In genomic region chr21:14734191-14734590, GRCh38 we compare ENCODE assay signal across 17 cellular contexts.
DNase-seq lines count a peak whose midpoint lies in the region; ATAC-seq lines count a peak whose summit lies in the region.
"Had no signal": no experiment of that assay in that cellular context is flagged by ENCODE, and none has a peak within 500 bp of the region (broad histone marks: within the 10 kb centered on the region; RNA-seq: fewer than 3 reads in every experiment).

No MANE protein-coding gene starts in this region.

- H3K9me3 Mint-ChIP-seq in naive B cell, result no peaks in the 10 kb centered on the region
- H3K9me3 Mint-ChIP-seq: effector memory CD8-positive, alpha-beta T cell; neural crest cell; stimulated activated naive CD8-positive, alpha-beta T cell treated with anti-CD3 and anti-CD28 coated beads, Interleukin-15, Interleukin-2, amounts not matched to agents 100 ng/mL and 50 ng/mL, for 24 hours had no signal

- peak; percentile 6 to 23 for DNase-seq in activated CD4-positive, alpha-beta T cell treated with anti-CD3 and anti-CD28 coated beads, Interleukin-2, amount 50 U/mL, for 48 hours
- DNase-seq in activated CD4-positive, alpha-beta T cell treated with anti-CD3 and anti-CD28 coated beads for 4 hours, result no peak
- DNase-seq in RKO (ENCODE audit: low spot score) (peak; percentile 5), naive B cell (no peak), NCI-H1930 (lab: John Stamatoyannopoulos, UW) (no peak), GM03348 (ENCODE audit: low spot score) (no peak)
- DNase-seq: activated CD4-positive, alpha-beta T cell treated with anti-CD3 and anti-CD28 coated beads, Interleukin-2, amount 50 U/mL, for 1 hour; activated gamma-delta T cell; effector memory CD8-positive, alpha-beta T cell; lower lobe of right lung; NCI-H1105 treated with DMSO at 0.1 percent for 48 hours; NCI-H2227 treated with DMSO at 0.1 percent for 48 hours; PC-3 had no signal

- H3K4me3 Mint-ChIP-seq in naive B cell, result no peak overlapping the region
- H3K4me3 Mint-ChIP-seq: effector memory CD8-positive, alpha-beta T cell; neural crest cell; stimulated activated naive CD8-positive, alpha-beta T cell treated with anti-CD3 and anti-CD28 coated beads, Interleukin-15, Interleukin-2, amounts not matched to agents 100 ng/mL and 50 ng/mL, for 24 hours had no signal

- no peaks in the 10 kb centered on the region for H3K27me3 Mint-ChIP-seq in naive B cell
- H3K27me3 Mint-ChIP-seq: stimulated activated naive CD8-positive, alpha-beta T cell treated with anti-CD3 and anti-CD28 coated beads, Interleukin-15, Interleukin-2, amounts not matched to agents 100 ng/mL and 50 ng/mL, for 24 hours had no signal

- H3K27ac Mint-ChIP-seq in naive B cell, result peak overlapping the region in 1 of 6 donors; percentile 20
- H3K27ac Mint-ChIP-seq: effector memory CD8-positive, alpha-beta T cell; stimulated activated naive CD8-positive, alpha-beta T cell treated with anti-CD3 and anti-CD28 coated beads, Interleukin-15, Interleukin-2, amounts not matched to agents 100 ng/mL and 50 ng/mL, for 24 hours had no signal

- ATAC-seq in HG02870 (IDR thresholded peaks at IDR 0.05; ENCODE audit: unreplicated experiment) (peak; percentile 61), naive B cell (ENCODE audit: low read depth in 2 of 2) (peak; percentile 56 to 65), GM19324 (IDR thresholded peaks at IDR 0.05; ENCODE audit: low FRiP score, unreplicated experiment) (no peak)
- ATAC-seq: effector memory CD8-positive, alpha-beta T cell; lower lobe of right lung; PC-3 had no signal

- H3K4me1 Mint-ChIP-seq in naive B cell, result peaks cover 9 to 26% (median 11%) of the 10 kb centered on the region in 3 donors
- H3K4me1 Mint-ChIP-seq: neural crest cell had no signal

- no peaks in the 10 kb centered on the region for H3K36me3 Mint-ChIP-seq in naive B cell

Comparison
In these comparisons a context has a peak if more than half of its experiments do, and no peak if none do; other contexts are left out.
1. DNase-seq: peak in activated CD4-positive, alpha-beta T cell treated with anti-CD3 and anti-CD28 coated beads, Interleukin-2, amount 50 U/mL, for 48 hours (2 of 2) and RKO (single experiment); none in activated CD4-positive, alpha-beta T cell treated with anti-CD3 and anti-CD28 coated beads for 4 hours (0 of 2), naive B cell (single experiment), NCI-H1930 (0 of 2) and GM03348 (single experiment).